ENCODE assay signal across 7 cellular contexts in the genomic region with DNA sequence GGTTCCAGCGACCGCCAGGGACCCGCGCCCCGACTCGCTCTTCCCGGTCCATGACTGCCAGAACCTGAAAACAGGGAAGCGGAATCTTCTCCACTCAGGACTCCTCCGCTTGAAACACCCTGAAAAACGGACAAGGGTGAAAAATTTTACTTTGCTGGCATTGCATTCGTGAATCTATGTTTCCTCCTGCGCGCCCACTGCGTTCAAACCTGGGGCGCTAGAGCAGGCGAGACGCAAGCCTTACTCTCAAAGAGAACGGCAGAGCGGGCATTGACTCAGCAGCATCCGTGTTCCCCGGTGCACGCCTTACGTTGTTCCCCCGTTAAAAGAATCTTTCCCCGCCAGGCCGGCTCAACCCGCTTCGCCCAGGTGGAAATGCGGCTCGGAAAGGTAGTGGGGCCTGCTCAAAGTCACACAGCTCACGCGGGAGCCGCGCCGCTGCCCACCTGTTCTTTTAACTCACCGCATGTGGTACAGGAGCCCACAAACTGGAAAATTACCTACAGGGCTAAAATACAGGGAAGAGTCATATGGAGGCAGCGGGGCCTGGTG. TPM values are rescaled to one million over a fixed set of nuclear protein-coding genes. Genes with fewer than 3 reads are reported as not detected.
DNase-seq lines count a peak whose midpoint lies in the region; ATAC-seq, FAIRE-seq and TF ChIP-seq lines count a peak whose summit lies in the region.

No MANE protein-coding gene starts in this region.

- no peak overlapping the region for H4K8ac ChIP-seq in IMR-90 (ENCODE audit: low read depth in 2 of 2, low read length in 2 of 2)

- H4K5ac ChIP-seq in IMR-90 (ENCODE audit: low read depth, low read length), result no peak overlapping the region

- H2AK9ac ChIP-seq in IMR-90 (replicated peaks; ENCODE audit: low read depth, low read length, poor library complexity), result no peak overlapping the region

- no peak for FAIRE-seq in small intestine (lab: Jason Lieb, UNC)

- peak overlapping the region; percentile 70 for H3K4me3 Mint-ChIP-seq in CD8-positive, alpha-beta T cell
- peak overlapping the region; percentile 10 for H3K4me3 Mint-ChIP-seq in osteocyte (ENCODE audit: unreplicated experiment)

- H3K9me1 ChIP-seq in IMR-90 (ENCODE audit: insufficient read depth, low read length), result no peaks in the 10 kb centered on the region

- H2AFZ ChIP-seq in IMR-90 (replicated peaks; ENCODE audit: low read length, poor library complexity), result peak overlapping the region; percentile 7

- peak overlapping the region; percentile 80; the same call in 1 of the 2 replicates for H3K4me2 ChIP-seq in IMR-90 (ENCODE audit: low read depth, low read length)

- no peak overlapping the region for H2BK5ac ChIP-seq in IMR-90 (ENCODE audit: low read depth, low read length, poor library complexity, severe bottlenecking)

- H3K27me3 Mint-ChIP-seq in CD8-positive, alpha-beta T cell (ENCODE audit: low read depth), result peaks cover 52% of the 10 kb centered on the region
- peaks cover 73% of the 10 kb centered on the region for H3K27me3 Mint-ChIP-seq in osteocyte (ENCODE audit: unreplicated experiment)

- no peaks in the 10 kb centered on the region for H3K79me1 ChIP-seq in IMR-90 (ENCODE audit: low read depth in 1 of 2, low read length in 2 of 2)

- no peak overlapping the region for H3K23ac ChIP-seq in IMR-90 (ENCODE audit: low read depth, low read length)

- no peaks in the 10 kb centered on the region for H3K36me3 ChIP-seq in CD8-positive, alpha-beta T cell (ENCODE audit: insufficient read depth, low read length)
- no peaks in the 10 kb centered on the region for H3K36me3 ChIP-seq in IMR-90 (ENCODE audit: control insufficient read depth, insufficient read depth, low read length)
- no peaks in the 10 kb centered on the region for H3K36me3 ChIP-seq in effector memory CD4-positive, alpha-beta T cell (ENCODE audit: control insufficient read depth, insufficient read depth, low read length)
- no peaks in the 10 kb centered on the region for H3K36me3 ChIP-seq in small intestine (ENCODE audit: control insufficient read depth in 2 of 2, insufficient read depth in 2 of 2, low read length in 2 of 2)

- TF ChIP-seq RAD21 in IMR-90 (IDR thresholded peaks at IDR 0.05; ENCODE audit: low read length), result no peak

- CTCF ChIA-PET in CD8-positive, alpha-beta T cell (lab: Charles Lee), result interaction anchor here (1.0 to 1.3 kb wide), 5 partner anchors 7 to 494 kb away, joined by 4 to 5 read pairs (median 5); no protein-coding TSS in a partner anchor
- CTCF ChIA-PET in IMR-90 (lab: Yijun Ruan, JAX), result no interaction called here

- no peak overlapping the region for H2AK5ac ChIP-seq in IMR-90 (ENCODE audit: low read depth, low read length)

- H3K9me3 Mint-ChIP-seq in CD8-positive, alpha-beta T cell, result no peaks in the 10 kb centered on the region
- H3K9me3 Mint-ChIP-seq in osteocyte (ENCODE audit: unreplicated experiment), result no peaks in the 10 kb centered on the region

- no peak overlapping the region for H3K56ac ChIP-seq in IMR-90 (ENCODE audit: extremely low read depth, insufficient read depth, low read length)

- no peak for DNase-seq in CD8-positive, alpha-beta T cell
- DNase-seq in IMR-90, result no peak
- no peak for DNase-seq in effector memory CD4-positive, alpha-beta T cell
- no peak for DNase-seq in osteocyte (ENCODE audit: extremely low spot score, unreplicated experiment)
- DNase-seq in small intestine, result no peak
- DNase-seq in cortex of kidney (lab: John Stamatoyannopoulos, UW), result no peak
- DNase-seq in NCI-H2029 (lab: John Stamatoyannopoulos, UW), result no peak

- no peak for ATAC-seq in CD8-positive, alpha-beta T cell
- no peak for ATAC-seq in IMR-90 (ENCODE audit: low read depth)

- no peaks in the 10 kb centered on the region for H3K36me3 Mint-ChIP-seq in CD8-positive, alpha-beta T cell
- H3K36me3 Mint-ChIP-seq in osteocyte (ENCODE audit: unreplicated experiment), result no peaks in the 10 kb centered on the region

- no peaks in the 10 kb centered on the region for H4K20me1 ChIP-seq in IMR-90 (ENCODE audit: insufficient read depth, low read length)

- intact Hi-C loops in CD8-positive, alpha-beta T cell (cut with DNase I, micrococcal nuclease), result loop anchor here in 1 of 2 experiments (1.0 kb wide), 1 partner anchor 494 kb away; no protein-coding TSS in a partner anchor
- intact Hi-C loops in IMR-90 (cut with micrococcal nuclease), result loop anchor here (1.0 to 5.0 kb wide), 5 partner anchors 96 to 494 kb away; no protein-coding TSS in a partner anchor

- no peak overlapping the region for H3K4me3 ChIP-seq in CD8-positive, alpha-beta T cell (ENCODE audit: low read depth, low read length)
- H3K4me3 ChIP-seq in IMR-90 (ENCODE audit: insufficient read depth, low read depth, low read length) (no peak overlapping the region), small intestine (ENCODE audit: low read depth in 1 of 2, low read length in 2 of 2) (no peak overlapping the region)
- peak overlapping the region; percentile 42 for H3K4me3 ChIP-seq in effector memory CD4-positive, alpha-beta T cell (ENCODE audit: insufficient read depth, low read depth, low read length, poor library complexity, severe bottlenecking)

- no peak for TF ChIP-seq CTCF in CD8-positive, alpha-beta T cell (IDR thresholded peaks at IDR 0.05)
- TF ChIP-seq CTCF in IMR-90 (conservative IDR thresholded peaks at IDR 0.05; ENCODE audit: low read depth, low read length) (no peak), osteocyte (IDR thresholded peaks at IDR 0.05) (no peak)

- H3K4ac ChIP-seq in IMR-90 (ENCODE audit: low read depth, low read length), result no peak overlapping the region

- TF ChIP-seq POLR2A in IMR-90 (IDR thresholded peaks at IDR 0.05; ENCODE audit: low read depth, low read length), result no peak

- no peak overlapping the region for H4K91ac ChIP-seq in IMR-90 (ENCODE audit: insufficient read depth, low read depth, low read length)

- no peak overlapping the region for H3K27ac ChIP-seq in CD8-positive, alpha-beta T cell (ENCODE audit: low read depth, low read length)
- H3K27ac ChIP-seq in IMR-90 (ENCODE audit: insufficient read depth, low read length) (no peak overlapping the region), small intestine (ENCODE audit: low read depth in 1 of 2, low read length in 1 of 2) (no peak overlapping the region)
- H3K27ac ChIP-seq in effector memory CD4-positive, alpha-beta T cell (ENCODE audit: insufficient read depth, low read length, poor library complexity, severe bottlenecking), result no peak overlapping the region

- no peak overlapping the region for H3K14ac ChIP-seq in IMR-90 (replicated peaks; ENCODE audit: low read depth, low read length)

- H3K9ac ChIP-seq in IMR-90 (ENCODE audit: low read depth, low read length), result no peak overlapping the region

- no peak overlapping the region for H2BK120ac ChIP-seq in IMR-90 (ENCODE audit: low read depth, low read length)

- no TSS peak for BruUV-seq in IMR-90 (replicated peaks; lab: Mats Ljungman, UMichigan)

- H3K4me1 ChIP-seq in CD8-positive, alpha-beta T cell (ENCODE audit: insufficient read depth, low read length), result peaks cover 10% of the 10 kb centered on the region
- H3K4me1 ChIP-seq in IMR-90 (ENCODE audit: control insufficient read depth, insufficient read depth, low read length) (no peaks in the 10 kb centered on the region; the same call in 1 of the 2 replicates), small intestine (ENCODE audit: control insufficient read depth in 2 of 2, insufficient read depth in 1 of 2, low read depth in 1 of 2, low read length in 1 of 2) (no peaks in the 10 kb centered on the region)
- H3K4me1 ChIP-seq in effector memory CD4-positive, alpha-beta T cell (ENCODE audit: control insufficient read depth, insufficient read depth, low read length, poor library complexity, severe bottlenecking), result peaks cover 14% of the 10 kb centered on the region

- POLR2A ChIA-PET in CD8-positive, alpha-beta T cell (lab: Charles Lee), result no interaction called here
- POLR2A ChIA-PET in IMR-90 (lab: Charles Lee; ENCODE audit: unreplicated experiment), result no interaction called here

- no peak overlapping the region for H3K27ac Mint-ChIP-seq in CD8-positive, alpha-beta T cell
- H3K27ac Mint-ChIP-seq in osteocyte (ENCODE audit: unreplicated experiment), result no peak overlapping the region

- no peak overlapping the region for H2BK15ac ChIP-seq in IMR-90 (ENCODE audit: low read depth, low read length)

- in situ Hi-C loops in IMR-90 (cut with MboI; ENCODE audit: low sequenced_read_pairs), result loop anchor here (5.0 kb wide), 1 partner anchor 493 kb away; no protein-coding TSS in a partner anchor

- H3K9me3 ChIP-seq in CD8-positive, alpha-beta T cell (ENCODE audit: low read length), result no peaks in the 10 kb centered on the region
- no peaks in the 10 kb centered on the region for H3K9me3 ChIP-seq in IMR-90 (ENCODE audit: control insufficient read depth, insufficient read depth, low read length)
- H3K9me3 ChIP-seq in effector memory CD4-positive, alpha-beta T cell (ENCODE audit: control insufficient read depth, low read length), result no peaks in the 10 kb centered on the region
- H3K9me3 ChIP-seq in small intestine (ENCODE audit: control insufficient read depth, low read depth), result no peaks in the 10 kb centered on the region

- H3K4me1 Mint-ChIP-seq in CD8-positive, alpha-beta T cell (ENCODE audit: low read depth), result peaks cover 6% of the 10 kb centered on the region
- peaks cover 5% of the 10 kb centered on the region for H3K4me1 Mint-ChIP-seq in osteocyte (ENCODE audit: unreplicated experiment)

- 31% methylated on average over 22 of the region's 37 CpGs; no CpG with 5 or more reads in 1 of the 2 experiments for WGBS in IMR-90 (ENCODE audit: extremely low coverage in 2 of 2, insufficient read length in 1 of 2), 2 experiments
- 21 to 37% (median 30%) methylated on average over 37 of the region's 37 CpGs for WGBS in small intestine, 3 donors

- no peak overlapping the region for H3K18ac ChIP-seq in IMR-90 (ENCODE audit: low read depth, low read length)

- peaks cover 9% of the 10 kb centered on the region for H3K27me3 ChIP-seq in CD8-positive, alpha-beta T cell (ENCODE audit: insufficient read depth, low read length)
- H3K27me3 ChIP-seq in IMR-90 (ENCODE audit: control insufficient read depth, insufficient read depth, low read length) (peaks cover 13% of the 10 kb centered on the region), small intestine (ENCODE audit: control insufficient read depth in 2 of 2, insufficient read depth in 2 of 2, low read length in 2 of 2) (peaks cover 4 to 31% of the 10 kb centered on the region in 2 donors)
- peaks cover 32% of the 10 kb centered on the region for H3K27me3 ChIP-seq in effector memory CD4-positive, alpha-beta T cell (replicated peaks; ENCODE audit: control insufficient read depth, insufficient read depth, low read length, poor library complexity, severe bottlenecking)

- dilution Hi-C loops in IMR-90 (cut with HindIII; ENCODE audit: low sequenced_read_pairs, unreplicated experiment), result no loop called here

- no peak overlapping the region for H2BK20ac ChIP-seq in IMR-90 (ENCODE audit: low read depth, low read length)

RNA-seq across cellular contexts. Expression of a gene that starts 1.0 kb away (rescaled TPM):
- not detected for total RNA-seq in CD8-positive, alpha-beta T cell
- total RNA-seq in IMR-90 (2012; rRNA removed) (0.18 and 0.28 TPM in 2 replicates), osteocyte (not detected in 2 replicates)
- polyA plus RNA-seq in IMR-90 (2012; rRNA removed) (0.16 and 0.19 TPM in 2 replicates), small intestine (under 1 TPM in 1 of 3 donors, not detected in 2; 0.22 TPM)
- polyA plus RNA-seq in IMR-90 (2012; cell fraction: cytosol; rRNA removed), result 0.04 and 0.12 TPM in 2 replicates
- 0.17 and 0.20 TPM in 2 replicates for polyA plus RNA-seq in IMR-90 (2012; cell fraction: nucleus; rRNA removed; ENCODE audit: low replicate concordance)

RNA-seq across cellular contexts. Expression of a gene that starts 33.4 kb away (rescaled TPM):
- 100 to 1,000 TPM; 169 to 174 TPM for total RNA-seq in CD8-positive, alpha-beta T cell
- total RNA-seq in IMR-90 (2012; rRNA removed) (342 and 410 TPM in 2 replicates), osteocyte (39.7 and 44.6 TPM in 2 replicates)
- polyA plus RNA-seq in IMR-90 (2012; rRNA removed) (105 and 131 TPM in 2 replicates), small intestine (10 to 100 TPM; 14.9 to 26.6 (median 18.2) TPM)
- 50.0 and 69.0 TPM in 2 replicates for polyA plus RNA-seq in IMR-90 (2012; cell fraction: cytosol; rRNA removed)
- polyA plus RNA-seq in IMR-90 (2012; cell fraction: nucleus; rRNA removed; ENCODE audit: low replicate concordance), result 45.0 and 91.6 TPM in 2 replicates
